ENCODE assay signal across 10 cellular contexts in genomic region chr17:71085238-71086033, GRCh38.
DNase-seq lines count a peak whose midpoint lies in the region; ATAC-seq and TF ChIP-seq lines count a peak whose summit lies in the region.
"Had no signal": no experiment of that assay in that cellular context is flagged by ENCODE, and none has a peak within 500 bp of the region (broad histone marks: within the 10 kb centered on the region; RNA-seq: fewer than 3 reads in every experiment).

No MANE protein-coding gene starts in this region.

- no peak overlapping the region for H3K27ac Mint-ChIP-seq in activated CD4-positive, alpha-beta T cell treated with anti-CD3 and anti-CD28 coated beads for 36 hours
- H3K27ac Mint-ChIP-seq: activated T-helper 1 cell treated with anti-CD3 and anti-CD28 coated beads, Interleukin-12 subunit alpha, Interleukin-12 subunit beta, Interleukin-2, Interleukin-4 antibody, amounts not matched to agents 30 ng/mL and 10 ng/mL and 1 ng/mL, durations not matched to agents 14 hours and 24 hours and 36 hours; CD8-positive, alpha-beta memory T cell had no signal

- H3K4me2 ChIP-seq in smooth muscle cell = no peak overlapping the region

- no peaks in the 10 kb centered on the region for H3K36me3 Mint-ChIP-seq in activated CD4-positive, alpha-beta T cell treated with anti-CD3 and anti-CD28 coated beads for 36 hours (ENCODE audit: low read depth)
- H3K36me3 Mint-ChIP-seq: CD8-positive, alpha-beta memory T cell had no signal

- 54% methylated on average over 5 of the region's 5 CpGs for WGBS in smooth muscle cell (ENCODE audit: low lambda C conversion rate)

- peak; percentile 25 for DNase-seq in activated CD4-positive, alpha-beta T cell treated with anti-CD3 and anti-CD28 coated beads for 36 hours
- no peak for DNase-seq in activated CD4-positive, alpha-beta T cell treated with anti-CD3 and anti-CD28 coated beads, Interleukin-2, amount 50 U/mL, for 1 hour
- DNase-seq in NCI-H146 (lab: John Stamatoyannopoulos, UW) (peak; percentile 31), colonic mucosa (peak; percentile 22), smooth muscle cell (lab: John Stamatoyannopoulos, UW; ENCODE audit: unreplicated experiment) (no peak), cerebellum (ENCODE audit: low spot score) (no peak), COR-L47 (lab: John Stamatoyannopoulos, UW) (no peak)
- DNase-seq in effector CD8-positive, alpha-beta T cell (lab: John Stamatoyannopoulos, UW) = no peak
- DNase-seq: CD8-positive, alpha-beta memory T cell had no signal

- TF ChIP-seq CTCF in colonic mucosa (IDR thresholded peaks at IDR 0.05) (peak; percentile 28), smooth muscle cell (IDR thresholded peaks at IDR 0.05; ENCODE audit: borderline replicate concordance, insufficient read depth, poor library complexity, severe bottlenecking) (peak; percentile 52)

- H3K27me3 ChIP-seq in colonic mucosa = no peaks in the 10 kb centered on the region
- no peaks in the 10 kb centered on the region for H3K27me3 ChIP-seq in smooth muscle cell (ENCODE audit: low read depth)

- H3K79me2 ChIP-seq in smooth muscle cell (ENCODE audit: low read depth) = no peaks in the 10 kb centered on the region

- H3K36me3 ChIP-seq in colonic mucosa (no peaks in the 10 kb centered on the region), smooth muscle cell (ENCODE audit: low read depth) (no peaks in the 10 kb centered on the region)

- H3K4me1 ChIP-seq in colonic mucosa (no peaks in the 10 kb centered on the region), smooth muscle cell (ENCODE audit: low read depth) (no peaks in the 10 kb centered on the region)

- no peaks in the 10 kb centered on the region for H4K20me1 ChIP-seq in smooth muscle cell (ENCODE audit: low read depth)

- no peaks in the 10 kb centered on the region for H3K27me3 Mint-ChIP-seq in activated CD4-positive, alpha-beta T cell treated with anti-CD3 and anti-CD28 coated beads for 36 hours
- H3K27me3 Mint-ChIP-seq: CD8-positive, alpha-beta memory T cell had no signal

- no peak for ATAC-seq in activated CD4-positive, alpha-beta T cell treated with anti-CD3 and anti-CD28 coated beads for 36 hours

- H3K4me3 Mint-ChIP-seq in activated CD4-positive, alpha-beta T cell treated with anti-CD3 and anti-CD28 coated beads for 36 hours = no peak overlapping the region
- H3K4me3 Mint-ChIP-seq: activated T-helper 1 cell treated with anti-CD3 and anti-CD28 coated beads, Interleukin-12 subunit alpha, Interleukin-12 subunit beta, Interleukin-2, Interleukin-4 antibody, amounts not matched to agents 30 ng/mL and 10 ng/mL and 1 ng/mL, durations not matched to agents 14 hours and 24 hours and 36 hours; CD8-positive, alpha-beta memory T cell had no signal

- POLR2A ChIA-PET in activated CD4-positive, alpha-beta T cell treated with anti-CD3 and anti-CD28 coated beads for 36 hours (lab: Charles Lee) = no interaction called here

- no peak overlapping the region for H2AFZ ChIP-seq in smooth muscle cell (ENCODE audit: low read depth)

- no peaks in the 10 kb centered on the region for H3K9me3 Mint-ChIP-seq in activated CD4-positive, alpha-beta T cell treated with anti-CD3 and anti-CD28 coated beads for 36 hours (ENCODE audit: low read depth)

- H3K27ac ChIP-seq in colonic mucosa (no peak overlapping the region), smooth muscle cell (ENCODE audit: low read depth) (no peak overlapping the region)

- intact Hi-C loops in activated CD4-positive, alpha-beta T cell treated with anti-CD3 and anti-CD28 coated beads for 36 hours (cut with DNase I, micrococcal nuclease) = loop anchor here (2.0 to 10.0 kb wide), 3 partner anchors 449 to 1457 kb away; no protein-coding TSS in a partner anchor
- intact Hi-C loops in colonic mucosa (cut with DNase I) = no loop called here

- H3K9ac ChIP-seq in colonic mucosa (ENCODE audit: low read depth in 2 of 2, low read length in 2 of 2) (no peak overlapping the region), smooth muscle cell (ENCODE audit: low read depth) (no peak overlapping the region)

- CTCF ChIA-PET in activated CD4-positive, alpha-beta T cell treated with anti-CD3 and anti-CD28 coated beads for 36 hours (lab: Charles Lee) = no interaction called here

- no peaks in the 10 kb centered on the region for H3K4me1 Mint-ChIP-seq in activated CD4-positive, alpha-beta T cell treated with anti-CD3 and anti-CD28 coated beads for 36 hours
- H3K4me1 Mint-ChIP-seq: CD8-positive, alpha-beta memory T cell had no signal

- H3F3A ChIP-seq in smooth muscle cell (ENCODE audit: low read depth) = no peaks in the 10 kb centered on the region

- H3K4me3 ChIP-seq in colonic mucosa (no peak overlapping the region), smooth muscle cell (no peak overlapping the region)

- no peaks in the 10 kb centered on the region for H3K9me3 ChIP-seq in colonic mucosa
- H3K9me3 ChIP-seq in smooth muscle cell (replicated peaks; ENCODE audit: low read depth) = no peaks in the 10 kb centered on the region

Comparison
In these comparisons a context has a peak if more than half of its experiments do, and no peak if none do; other contexts are left out.
1. DNase-seq: peak in activated CD4-positive, alpha-beta T cell treated with anti-CD3 and anti-CD28 coated beads for 36 hours (single experiment), NCI-H146 (single experiment) and colonic mucosa (single experiment); none in activated CD4-positive, alpha-beta T cell treated with anti-CD3 and anti-CD28 coated beads, Interleukin-2, amount 50 U/mL, for 1 hour (single experiment), smooth muscle cell (single experiment), cerebellum (single experiment), COR-L47 (single experiment) and effector CD8-positive, alpha-beta T cell (single experiment).